ENCODE assay signal across 8 cellular contexts in genomic region chr1:188302746-188303145, GRCh38.
"Had no signal": no experiment of that assay in that cellular context is flagged by ENCODE, and none has a peak within 500 bp of the region (broad histone marks: within the 10 kb centered on the region; RNA-seq: fewer than 3 reads in every experiment).

No MANE protein-coding gene starts in this region.

- H3K36me3 ChIP-seq: HAP-1 had no signal

- H3K9ac ChIP-seq: GM23248 had no signal

- ATAC-seq: HCT116 had no signal

- H3K4me1 ChIP-seq: HAP-1 had no signal

- H3K27ac ChIP-seq: GM23248 had no signal

- H2AFZ ChIP-seq: GM23248 had no signal

- H3K9me3 ChIP-seq: HAP-1 had no signal

- DNase-seq: GM23248, GOT3, H7, HFFc6, IMR-90, KBM-7 had no signal

- H3K4me3 ChIP-seq: GM23248, HAP-1 had no signal
